9 cellular contexts compared by ENCODE assay signal in the genomic region with DNA sequence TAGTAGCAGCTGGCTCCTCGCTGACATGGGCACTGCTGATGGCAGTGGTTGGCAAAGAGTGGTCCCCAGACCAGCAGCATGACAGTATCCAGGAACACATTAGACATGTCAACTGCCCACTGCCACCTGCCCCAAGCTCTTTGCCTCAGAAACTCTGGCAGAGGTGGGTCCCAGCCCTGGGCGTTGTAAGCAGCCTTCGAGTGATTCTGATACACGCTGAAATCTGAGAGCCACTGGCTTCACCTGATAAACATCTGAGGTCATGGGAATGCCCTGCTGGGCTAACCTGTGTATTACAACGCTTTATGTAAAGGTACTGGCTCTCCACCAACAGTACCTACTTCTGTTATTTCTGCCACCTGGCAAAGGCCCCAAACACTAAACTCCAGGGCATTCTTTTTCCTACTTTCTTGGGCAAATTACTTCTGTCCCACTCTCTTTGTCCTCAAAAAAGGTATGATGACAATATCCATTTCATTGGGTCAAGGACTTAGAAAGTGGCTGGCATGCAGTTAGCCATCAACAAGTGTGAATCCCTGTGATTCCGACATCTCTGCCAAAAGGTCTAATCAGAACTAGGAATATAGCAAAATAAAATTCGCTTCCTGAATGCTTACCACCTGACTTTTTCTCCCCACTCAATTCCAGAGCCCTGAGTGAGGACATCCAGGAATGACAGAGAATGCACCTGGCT. TPM values are rescaled to one million over a fixed set of nuclear protein-coding genes. Genes with fewer than 3 reads are reported as not detected.
DNase-seq lines count a peak whose midpoint lies in the region; ATAC-seq, FAIRE-seq and TF ChIP-seq lines count a peak whose summit lies in the region.
"Had no signal": no experiment of that assay in that cellular context is flagged by ENCODE, and none has a peak within 500 bp of the region (broad histone marks: within the 10 kb centered on the region; RNA-seq: fewer than 3 reads in every experiment).

No MANE protein-coding gene starts in this region.

- H3K27ac ChIP-seq in astrocyte (ENCODE audit: low read depth, low read length) (no peak overlapping the region), neutrophil (no peak overlapping the region)

- ATAC-seq in activated T-cell treated with anti-CD3 and anti-CD28 coated beads, Interleukin-2, amount 50 U/mL, for 4 hours: peak; percentile 48 to 66
- ATAC-seq in HG03354 (IDR thresholded peaks at IDR 0.05; ENCODE audit: poor library complexity, severe bottlenecking, unreplicated experiment) (peak; percentile 56), HG03095 (IDR thresholded peaks at IDR 0.05; ENCODE audit: unreplicated experiment) (no peak)

- H2AFZ ChIP-seq in astrocyte (ENCODE audit: low read depth, low read length): no peak overlapping the region

- H3K4me1 Mint-ChIP-seq in activated T-cell treated with anti-CD3 and anti-CD28 coated beads, Interleukin-2, amount 50 U/mL, for 4 hours (ENCODE audit: low read depth): peaks cover 64% of the 10 kb centered on the region
- peaks cover 14% of the 10 kb centered on the region for H3K4me1 Mint-ChIP-seq in astrocyte (ENCODE audit: low read depth, unreplicated experiment)

- no peak for DNase-seq in activated T-cell treated with anti-CD3 and anti-CD28 coated beads, Interleukin-2, amount 50 U/mL, for 4 hours
- DNase-seq in activated T-cell treated with anti-CD3 and anti-CD28 coated beads, Interleukin-2, amount 50 U/mL, for 1 hour: no peak
- no peak for DNase-seq in astrocyte (ENCODE audit: low read depth)
- no peak for DNase-seq in inferior parietal cortex (ENCODE audit: extremely low spot score)
- no peak for DNase-seq in NCI-H2227 (lab: John Stamatoyannopoulos, UW; ENCODE audit: unreplicated experiment)

- no peaks in the 10 kb centered on the region for H3K9me3 Mint-ChIP-seq in activated T-cell treated with anti-CD3 and anti-CD28 coated beads, Interleukin-2, amount 50 U/mL, for 4 hours
- H3K9me3 Mint-ChIP-seq in astrocyte (ENCODE audit: unreplicated experiment): no peaks in the 10 kb centered on the region

- FAIRE-seq in astrocyte (lab: Jason Lieb, UNC): no peak
- FAIRE-seq: G401.6 had no signal

- no peak overlapping the region for H3K4me3 ChIP-seq in astrocyte (ENCODE audit: insufficient read depth, low read depth, low read length)
- H3K4me3 ChIP-seq in neutrophil (ENCODE audit: low read depth in 1 of 2, low read length in 1 of 2): no peak overlapping the region

- H3K9me3 ChIP-seq in astrocyte (ENCODE audit: insufficient read depth, low read depth, low read length) (no peaks in the 10 kb centered on the region), neutrophil (no peaks in the 10 kb centered on the region)

- peaks cover 72% of the 10 kb centered on the region for H4K20me1 ChIP-seq in astrocyte (ENCODE audit: insufficient read depth, low read length)

- no peak overlapping the region for H3K27ac Mint-ChIP-seq in astrocyte (ENCODE audit: unreplicated experiment)

- H3K9ac ChIP-seq in astrocyte (ENCODE audit: low read length): no peak overlapping the region

- no peaks in the 10 kb centered on the region for H3K27me3 Mint-ChIP-seq in activated T-cell treated with anti-CD3 and anti-CD28 coated beads, Interleukin-2, amount 50 U/mL, for 4 hours (ENCODE audit: low read depth)
- H3K27me3 Mint-ChIP-seq in astrocyte (ENCODE audit: low read depth, unreplicated experiment): no peaks in the 10 kb centered on the region

- H3K36me3 ChIP-seq in astrocyte (ENCODE audit: insufficient read depth, low read length) (no peaks in the 10 kb centered on the region), neutrophil (no peaks in the 10 kb centered on the region)

- H3K27me3 ChIP-seq in astrocyte (ENCODE audit: insufficient read depth, low read length) (no peaks in the 10 kb centered on the region), neutrophil (no peaks in the 10 kb centered on the region)

- H3K4me3 Mint-ChIP-seq in activated T-cell treated with anti-CD3 and anti-CD28 coated beads, Interleukin-2, amount 50 U/mL, for 4 hours: no peak overlapping the region
- no peak overlapping the region for H3K4me3 Mint-ChIP-seq in astrocyte (ENCODE audit: unreplicated experiment)

- peak; percentile 7 for TF ChIP-seq CTCF in astrocyte (IDR thresholded peaks at IDR 0.05; ENCODE audit: insufficient read depth, low read depth, low read length)
- peak; percentile 11 for TF ChIP-seq CTCF in neutrophil (IDR thresholded peaks at IDR 0.05)

- H3K79me2 ChIP-seq in astrocyte (ENCODE audit: insufficient read depth, low read length): peaks cover 34% of the 10 kb centered on the region

- no peaks in the 10 kb centered on the region for H3K36me3 Mint-ChIP-seq in activated T-cell treated with anti-CD3 and anti-CD28 coated beads, Interleukin-2, amount 50 U/mL, for 4 hours (ENCODE audit: insufficient read depth)
- H3K36me3 Mint-ChIP-seq in astrocyte (ENCODE audit: low read depth, unreplicated experiment): peaks cover 3% of the 10 kb centered on the region

- no peaks in the 10 kb centered on the region for H3K4me1 ChIP-seq in astrocyte (ENCODE audit: insufficient read depth, low read length)
- no peaks in the 10 kb centered on the region for H3K4me1 ChIP-seq in neutrophil (ENCODE audit: control insufficient read depth in 1 of 2, insufficient read depth in 1 of 2, low read depth in 1 of 2, low read length in 1 of 2)

- H3K4me2 ChIP-seq in astrocyte (ENCODE audit: low read length): no peak overlapping the region

RNA-seq across cellular contexts. Expression of gene SGMS1, which starts 9.2 kb away (rescaled TPM):
- total RNA-seq in activated T-cell treated with anti-CD3 and anti-CD28 coated beads, Interleukin-2, amount 50 U/mL, for 4 hours: 10 to 100 TPM; 10.6 to 16.5 (median 14.1) TPM
- total RNA-seq in astrocyte: 22.3 and 25.6 TPM in 2 replicates
